ENCODE assay signal across 1 cellular context in genomic region chr1:1307261-1307907, GRCh38.
A peak's percentile ranks its signal among the peaks of the same experiment; 100 is the strongest.
TF ChIP-seq lines count a peak whose summit lies in the region.

No MANE protein-coding gene starts in this region.

TF ChIP-seq in K562, 482 proteins besides CTCF, POLR2A, EP300 and RAD21 (continued from another document and continues in another):
- TF ChIP-seq MBD1 (CRISPR knock-in tag; IDR thresholded peaks at IDR 0.05) (no peak), SMAD4 (CRISPR knock-in tag; conservative IDR thresholded peaks at IDR 0.05) (no peak), RBFOX2 (IDR thresholded peaks at IDR 0.05; ENCODE audit: low read depth, low read length) (no peak), ETV5 (CRISPR knock-in tag; IDR thresholded peaks at IDR 0.05; ENCODE audit: low read depth) (no peak), CBX8 (IDR thresholded peaks at IDR 0.05; ENCODE audit: borderline replicate concordance, extremely low read depth, low read depth, low read length, poor library complexity, severe bottlenecking) (no peak), THAP7 (CRISPR knock-in tag; IDR thresholded peaks at IDR 0.05) (0 out of 2 replicates have a peak, but pooled peaks have one; percentile 16), ELF4 (CRISPR knock-in tag; IDR thresholded peaks at IDR 0.05) (no peak), RBM14 (IDR thresholded peaks at IDR 0.05; ENCODE audit: borderline replicate concordance, insufficient read depth, low read depth, low read length) (no peak), CBX2 (IDR thresholded peaks at IDR 0.05; ENCODE audit: insufficient read depth, low read length, poor library complexity, severe bottlenecking) (no peak), ZNF780A (CRISPR knock-in tag; IDR thresholded peaks at IDR 0.05) (no peak), AFF4 (CRISPR knock-in tag; IDR thresholded peaks at IDR 0.05) (no peak; the same call in 1 of the 2 replicates), ZBTB7A (IDR thresholded peaks at IDR 0.05; ENCODE audit: borderline replicate concordance, control insufficient read depth, low read depth, low read length) (0 out of 2 replicates have a peak, but pooled peaks have one; percentile 26), ZBTB11 (CRISPR knock-in tag; IDR thresholded peaks at IDR 0.05) (no peak; a peak in 1 of 6 replicates), ATF7 (IDR thresholded peaks at IDR 0.05) (no peak), ZBTB9 (CRISPR knock-in tag; IDR thresholded peaks at IDR 0.05) (no peak), UBTF (IDR thresholded peaks at IDR 0.05; ENCODE audit: borderline replicate concordance in 1 of 2, low read depth in 2 of 2, low read length in 2 of 2) (0 out of 4 replicates have a peak, but pooled peaks of 1 of the 2 experiments have one; percentile 31), ZNF184 (CRISPR knock-in tag; IDR thresholded peaks at IDR 0.05) (no peak), SAFB2 (IDR thresholded peaks at IDR 0.05; ENCODE audit: borderline replicate concordance, low read depth, low read length, severe bottlenecking) (no peak), DDX20 (tag; IDR thresholded peaks at IDR 0.05; ENCODE audit: low read depth) (no peak), FUS (optimal IDR thresholded peaks at IDR 0.05; ENCODE audit: low read depth, low read length) (peak; percentile 3), PURB (CRISPR knock-in tag; IDR thresholded peaks at IDR 0.05; ENCODE audit: low read depth) (no peak), FOSL1 (tag; conservative IDR thresholded peaks at IDR 0.05) (no peak), MLLT1 (IDR thresholded peaks at IDR 0.05) (no peak), SP1 (CRISPR knock-in tag; IDR thresholded peaks at IDR 0.05) (peak; percentile 50; the same call in 1 of the 2 replicates), KAT7 (CRISPR knock-in tag; IDR thresholded peaks at IDR 0.05; ENCODE audit: borderline replicate concordance) (0 out of 2 replicates have a peak, but pooled peaks have one; percentile 41), NR0B1 (IDR thresholded peaks at IDR 0.05; ENCODE audit: partially characterized antibody) (no peak), MAFG (tag; conservative IDR thresholded peaks at IDR 0.05) (no peak), DMBX1 (CRISPR knock-in tag; IDR thresholded peaks at IDR 0.05; ENCODE audit: borderline replicate concordance) (no peak), HMG20A (CRISPR knock-in tag; conservative IDR thresholded peaks at IDR 0.05) (no peak)
